8 cellular contexts compared by ENCODE assay signal in the genomic region with DNA sequence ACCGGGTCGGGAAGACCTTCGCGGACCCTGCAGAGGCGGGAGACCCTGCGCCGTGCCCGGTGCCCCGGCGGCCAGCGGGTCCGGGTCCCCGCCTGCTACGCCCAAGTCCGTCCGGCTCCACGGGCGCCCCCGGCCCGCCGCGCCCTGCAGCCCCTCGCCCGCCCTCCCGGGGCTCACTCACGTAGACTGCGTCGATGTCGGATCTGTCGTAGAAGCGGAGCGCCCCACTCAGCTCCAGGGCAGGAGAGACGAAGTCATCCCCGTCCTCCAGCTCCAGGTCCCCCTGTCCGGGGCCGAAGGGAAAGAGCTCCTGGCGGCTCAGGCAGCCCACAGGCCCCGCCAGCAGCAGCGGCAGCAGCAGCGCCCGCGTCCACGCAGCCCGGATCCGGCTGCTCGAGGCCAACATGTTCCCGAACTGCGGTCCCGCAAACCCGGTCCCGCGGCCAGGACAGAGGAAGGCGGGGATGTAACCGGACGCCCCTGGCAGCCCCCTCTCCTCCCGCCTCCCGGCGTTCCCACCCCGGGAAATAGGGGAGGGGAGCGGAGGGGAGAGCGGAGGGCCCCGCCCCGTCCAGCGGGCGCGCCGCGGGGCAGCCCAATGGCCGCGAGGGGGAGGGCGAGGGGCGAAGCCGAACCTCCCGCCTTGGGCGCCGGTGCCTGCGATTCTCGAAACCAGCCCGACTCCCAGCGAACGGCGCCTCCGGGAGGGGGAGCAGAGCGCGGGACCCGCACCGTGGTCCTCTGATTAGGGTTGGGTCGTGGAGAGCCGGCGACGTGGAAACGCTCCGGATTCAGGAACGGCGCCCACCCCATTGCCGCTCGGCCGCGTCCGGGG. TPM values are rescaled to one million over a fixed set of nuclear protein-coding genes. Genes with fewer than 3 reads are reported as not detected.
DNase-seq lines count a peak whose midpoint lies in the region; ATAC-seq, FAIRE-seq and TF ChIP-seq lines count a peak whose summit lies in the region.

A gene with protein sequence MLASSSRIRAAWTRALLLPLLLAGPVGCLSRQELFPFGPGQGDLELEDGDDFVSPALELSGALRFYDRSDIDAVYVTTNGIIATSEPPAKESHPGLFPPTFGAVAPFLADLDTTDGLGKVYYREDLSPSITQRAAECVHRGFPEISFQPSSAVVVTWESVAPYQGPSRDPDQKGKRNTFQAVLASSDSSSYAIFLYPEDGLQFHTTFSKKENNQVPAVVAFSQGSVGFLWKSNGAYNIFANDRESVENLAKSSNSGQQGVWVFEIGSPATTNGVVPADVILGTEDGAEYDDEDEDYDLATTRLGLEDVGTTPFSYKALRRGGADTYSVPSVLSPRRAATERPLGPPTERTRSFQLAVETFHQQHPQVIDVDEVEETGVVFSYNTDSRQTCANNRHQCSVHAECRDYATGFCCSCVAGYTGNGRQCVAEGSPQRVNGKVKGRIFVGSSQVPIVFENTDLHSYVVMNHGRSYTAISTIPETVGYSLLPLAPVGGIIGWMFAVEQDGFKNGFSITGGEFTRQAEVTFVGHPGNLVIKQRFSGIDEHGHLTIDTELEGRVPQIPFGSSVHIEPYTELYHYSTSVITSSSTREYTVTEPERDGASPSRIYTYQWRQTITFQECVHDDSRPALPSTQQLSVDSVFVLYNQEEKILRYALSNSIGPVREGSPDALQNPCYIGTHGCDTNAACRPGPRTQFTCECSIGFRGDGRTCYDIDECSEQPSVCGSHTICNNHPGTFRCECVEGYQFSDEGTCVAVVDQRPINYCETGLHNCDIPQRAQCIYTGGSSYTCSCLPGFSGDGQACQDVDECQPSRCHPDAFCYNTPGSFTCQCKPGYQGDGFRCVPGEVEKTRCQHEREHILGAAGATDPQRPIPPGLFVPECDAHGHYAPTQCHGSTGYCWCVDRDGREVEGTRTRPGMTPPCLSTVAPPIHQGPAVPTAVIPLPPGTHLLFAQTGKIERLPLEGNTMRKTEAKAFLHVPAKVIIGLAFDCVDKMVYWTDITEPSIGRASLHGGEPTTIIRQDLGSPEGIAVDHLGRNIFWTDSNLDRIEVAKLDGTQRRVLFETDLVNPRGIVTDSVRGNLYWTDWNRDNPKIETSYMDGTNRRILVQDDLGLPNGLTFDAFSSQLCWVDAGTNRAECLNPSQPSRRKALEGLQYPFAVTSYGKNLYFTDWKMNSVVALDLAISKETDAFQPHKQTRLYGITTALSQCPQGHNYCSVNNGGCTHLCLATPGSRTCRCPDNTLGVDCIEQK (minus strand): TSS at position 417 of the 835 bp plus-strand sequence. CDS start 11 bp downstream, at position 406.

- no peak within 1 kb of the TSS for H3K9ac ChIP-seq in K562 (ENCODE audit: insufficient read depth in 1 of 2, low read depth in 2 of 2, low read length in 2 of 2)

- peaks cover 40 to 58% of the 10 kb centered on the region in 2 experiments for H3K27me3 ChIP-seq in K562 (ENCODE audit: control insufficient read depth in 2 of 2, insufficient read depth in 2 of 2, low read length in 2 of 2)
- H3K27me3 ChIP-seq in hepatocyte = peaks cover 10% of the 10 kb centered on the region
- no peaks in the 10 kb centered on the region for H3K27me3 ChIP-seq in prostate gland (replicated peaks; ENCODE audit: insufficient read depth)

- no peak for TF ChIP-seq POLR2A in K562 (conservative IDR thresholded peaks at IDR 0.05)
- peak; percentile 64 for TF ChIP-seq POLR2A in prostate gland (IDR thresholded peaks at IDR 0.05)

- TF ChIP-seq EP300 in K562 (IDR thresholded peaks at IDR 0.05; ENCODE audit: low read length) = no peak

- H3K79me2 ChIP-seq in K562 (ENCODE audit: control insufficient read depth, insufficient read depth, low read length) (no peaks in the 10 kb centered on the region), hepatocyte (peaks cover 38% of the 10 kb centered on the region)

- no peak within 1 kb of the TSS for H3K4me2 ChIP-seq in K562 (ENCODE audit: insufficient read depth, low read length)
- H3K4me2 ChIP-seq in hepatocyte = peak within 1 kb of the TSS; percentile 79

- H3K4me3 ChIP-seq in K562 = no peak within 1 kb of the TSS
- peak within 1 kb of the TSS; percentile 79 for H3K4me3 ChIP-seq in hepatocyte
- H3K4me3 ChIP-seq in prostate gland = peak within 1 kb of the TSS; percentile 61 to 82

- no peak for TF ChIP-seq CTCF in K562 (IDR thresholded peaks at IDR 0.05 in 2 of 3, conservative IDR thresholded peaks at IDR 0.05 in 1 of 3; ENCODE audit: insufficient read depth in 2 of 3, low read depth in 1 of 3, low read length in 3 of 3)
- peak; percentile 35 for TF ChIP-seq CTCF in hepatocyte (IDR thresholded peaks at IDR 0.05; ENCODE audit: poor library complexity)
- peak in 3 of 4 experiments; percentile 12 to 47 (median 37) for TF ChIP-seq CTCF in prostate gland (IDR thresholded peaks at IDR 0.05)

- ATAC-seq in K562 (no peak), GM19035 (IDR thresholded peaks at IDR 0.05; ENCODE audit: unreplicated experiment) (no peak), GM21528 (IDR thresholded peaks at IDR 0.05; ENCODE audit: low FRiP score, unreplicated experiment) (no peak)

- in situ Hi-C loops in K562 (cut with MboI) = no loop called here

- no peaks in the 10 kb centered on the region for H3K36me3 ChIP-seq in K562 (ENCODE audit: control insufficient read depth, insufficient read depth, low read length)
- H3K36me3 ChIP-seq in hepatocyte (replicated peaks; ENCODE audit: insufficient read depth, low read depth) = no peaks in the 10 kb centered on the region
- H3K36me3 ChIP-seq in prostate gland = no peaks in the 10 kb centered on the region

- H3K9me2 ChIP-seq in hepatocyte (replicated peaks; ENCODE audit: insufficient read depth) = no peaks in the 10 kb centered on the region

- intact Hi-C loops in K562 (cut with micrococcal nuclease) (no loop called here), prostate gland (cut with DNase I) (loop anchor here (5.0 to 10.0 kb wide), 2 partner anchors 48 to 200 kb away; a partner anchor contains a TSS)

- H3K27ac ChIP-seq in K562 (ENCODE audit: extremely low read depth, low read depth, low read length) = no peak within 1 kb of the TSS
- peak within 1 kb of the TSS; percentile 91 for H3K27ac ChIP-seq in hepatocyte
- H3K27ac ChIP-seq in prostate gland = peak within 1 kb of the TSS; percentile 86 to 92

- H4K20me1 ChIP-seq in K562 (replicated peaks; ENCODE audit: control insufficient read depth, insufficient read depth, low read length) = no peaks in the 10 kb centered on the region
- H4K20me1 ChIP-seq in hepatocyte (ENCODE audit: insufficient read depth, poor library complexity, severe bottlenecking) = no peaks in the 10 kb centered on the region

- CTCF ChIA-PET in K562 (lab: Yijun Ruan, JAX; ENCODE audit: low intra/inter-chr PET ratio) = no interaction called here

- peaks cover 0 to 14% of the 10 kb centered on the region in 2 experiments; a peak in 1 of 5 replicates for H3K4me1 ChIP-seq in K562 (replicated peaks in 1 of 2; ENCODE audit: control insufficient read depth in 2 of 2, insufficient read depth in 2 of 2, low read length in 2 of 2)
- no peaks in the 10 kb centered on the region for H3K4me1 ChIP-seq in hepatocyte (ENCODE audit: insufficient read depth)
- no peaks in the 10 kb centered on the region for H3K4me1 ChIP-seq in prostate gland (replicated peaks)

- TF ChIP-seq RAD21 in K562 (CRISPR knock-in tag; conservative IDR thresholded peaks at IDR 0.05 in 1 of 2, IDR thresholded peaks at IDR 0.05 in 1 of 2) = no peak

- WGBS in K562 (ENCODE audit: insufficient coverage, low coverage, missing lambda C conversion rate) = 32% methylated on average over 50 of the region's 100 CpGs
- WGBS in hepatocyte (ENCODE audit: low lambda C conversion rate, missing lambda C conversion rate) = 1% methylated on average over 39 of the region's 100 CpGs
- under 1% methylated on average over 65 of the region's 100 CpGs for WGBS in prostate gland

- peak; percentile 42 for DNase-seq in DMS53 treated with DMSO at 0.1 percent for 48 hours (lab: John Stamatoyannopoulos, UW; ENCODE audit: unreplicated experiment)
- DNase-seq in HCEC 1CT = peak; percentile 75
- peak; percentile 23 for DNase-seq in SK-N-DZ (ENCODE audit: low spot score)
- DNase-seq in K562 (ENCODE audit: extremely low read depth in 1 of 4, low spot score in 3 of 4) = no peak
- peak; percentile 87 for DNase-seq in hepatocyte (ENCODE audit: low spot score)
- DNase-seq in prostate gland (ENCODE audit: low spot score) = peak; percentile 63

- BruUV-seq in K562 (replicated peaks; lab: Mats Ljungman, UMichigan) = no TSS peak

- no peaks in the 10 kb centered on the region for H3K9me1 ChIP-seq in K562 (ENCODE audit: control insufficient read depth, insufficient read depth, low read length)

- H3K9me3 ChIP-seq in K562 (replicated peaks; ENCODE audit: control insufficient read depth, insufficient read depth, low read depth, low read length) (no peaks in the 10 kb centered on the region), hepatocyte (ENCODE audit: low read depth) (no peaks in the 10 kb centered on the region), prostate gland (no peaks in the 10 kb centered on the region)

- POLR2A ChIA-PET in K562 (lab: Yijun Ruan, JAX) = no interaction called here

- no peak within 1 kb of the TSS for H2AFZ ChIP-seq in K562 (ENCODE audit: low read depth, low read length)
- peak within 1 kb of the TSS; percentile 65 for H2AFZ ChIP-seq in hepatocyte

- FAIRE-seq in K562 (lab: Jason Lieb, UNC) = no peak

TF ChIP-seq in K562, 482 proteins besides CTCF, POLR2A, EP300 and RAD21 (continues in another document):
- TF ChIP-seq NR4A1 (CRISPR knock-in tag; IDR thresholded peaks at IDR 0.05) = no peak
- TF ChIP-seq NR4A1 (tag; IDR thresholded peaks at IDR 0.05) = no peak

RNA-seq across cellular contexts. Expression of the gene that starts here (rescaled TPM):
- polyA plus RNA-seq in SK-N-DZ (2014; cell fraction: cytosol; rRNA removed) = 0.14 and 0.27 TPM in 2 replicates
- polyA plus RNA-seq in SK-N-DZ (2014; cell fraction: nucleus; rRNA removed) = not detected in 2 replicates
- total RNA-seq in K562 (2011; cell fraction: chromatin; rRNA removed; ENCODE audit: low replicate concordance) = not detected in 2 replicates
- not detected in 2 replicates for total RNA-seq in K562 (2011; cell fraction: nucleolus; rRNA removed)
- total RNA-seq in K562 (2011; cell fraction: nucleoplasm; rRNA removed) = not detected in 2 replicates
- total RNA-seq in K562 (2014; rRNA removed) = not detected in 2 replicates
- total RNA-seq in K562 (2014; rRNA removed; fragmentation: Illumina TruSeq; extraction: Trizol) = not detected in 2 replicates
- total RNA-seq in K562 (2015; rRNA removed; fragmentation: Illumina TruSeq; extraction: Trizol) = not detected in 2 replicates
- total RNA-seq in K562 (2021) = 0.22 and 0.27 TPM in 2 replicates
- polyA plus RNA-seq in K562 (2011; rRNA removed) = not detected in 2 replicates
- 0.01 TPM in 1 of 2 replicates, not detected in the other for polyA plus RNA-seq in K562 (2011; cell fraction: cytosol; rRNA removed)
- not detected in 2 replicates for polyA plus RNA-seq in K562 (2011; cell fraction: nucleus; rRNA removed)
- polyA plus RNA-seq in K562 (2012) = not detected in 2 replicates
- not detected in 2 replicates for polyA plus RNA-seq in K562 (2014; fragmentation: Illumina TruSeq; extraction: Trizol)
- polyA plus RNA-seq in K562 (2014; fragmentation: Nextera tagmentation; extraction: Ambion mirVana) = not detected
- polyA plus RNA-seq in K562 (2014; rRNA removed) = not detected in 2 replicates
- polyA minus RNA-seq in K562 (2011; rRNA and poly(A)+ RNA removed) = not detected in 2 replicates
- 0.46 TPM in 1 of 2 replicates, not detected in the other for polyA minus RNA-seq in K562 (2011; cell fraction: cytosol; rRNA and poly(A)+ RNA removed)
- not detected in 2 replicates for polyA minus RNA-seq in K562 (2011; cell fraction: nucleus; rRNA and poly(A)+ RNA removed)
- total RNA-seq in hepatocyte = 57.3 and 72.8 TPM in 2 replicates
- 53.8 and 58.8 TPM in 2 replicates for polyA plus RNA-seq in hepatocyte
- total RNA-seq in prostate gland = 10 to 100 TPM; 21.6 to 74.9 TPM

Comparison
In these comparisons a context has a peak if more than half of its experiments do, and no peak if none do; other contexts are left out.
1. RNA of the gene that starts here (total RNA-seq): 21.6 to 74.9 TPM in prostate gland and 57.3 to 72.8 TPM in hepatocyte; 0.22 to 0.27 TPM in K562; every median in the first group is over 10 times any median in the second.
2. RNA of the gene that starts here (polyA plus RNA-seq): 53.8 to 58.8 TPM in hepatocyte; 0.01 TPM in K562; every median in the first group is over 10 times any median in the second.
3. DNase-seq: peak in DMS53 treated with DMSO at 0.1 percent for 48 hours (single experiment), HCEC 1CT (single experiment), SK-N-DZ (single experiment), hepatocyte (single experiment) and prostate gland (single experiment); none in K562 (0 of 4).
4. CTCF ChIP-seq: peak in hepatocyte (single experiment) and prostate gland (3 of 4); none in K562 (0 of 3).